In genomic region chr10:88297103-88297502, GRCh38 we compare ENCODE assay signal across 15 cellular contexts.
"Had no signal": no experiment of that assay in that cellular context is flagged by ENCODE, and none has a peak within 500 bp of the region (broad histone marks: within the 10 kb centered on the region; RNA-seq: fewer than 3 reads in every experiment).

No MANE protein-coding gene starts in this region.

- H3K4me1 ChIP-seq: left ventricle myocardium inferior had no signal

- ATAC-seq: activated CD4-positive, alpha-beta T cell treated with anti-CD3 and anti-CD28 coated beads for 36 hours; effector memory CD8-positive, alpha-beta T cell; natural killer cell treated with Interleukin-12 subunit alpha and Interleukin-12 subunit beta and Interleukin-15 and Interleukin-18, amount 100 ng/mL, for 72 hours; stimulated activated naive B cell treated with anti-CD40 and anti-IgM and Interleukin-4, amounts not matched to agents 10 μg/mL and 1 μg/mL and 100 μg/mL, for 72 hours had no signal

- H3K27me3 ChIP-seq: thyroid gland had no signal

- H3K36me3 ChIP-seq: left ventricle myocardium inferior, thyroid gland, WERI-Rb-1 had no signal

- H3K9me3 ChIP-seq: left ventricle myocardium inferior, thyroid gland had no signal

- H3K4me3 ChIP-seq: left ventricle myocardium inferior, thyroid gland had no signal

- DNase-seq: activated CD4-positive, alpha-beta memory T cell treated with anti-CD3 and anti-CD28 coated beads for 36 hours; activated CD4-positive, alpha-beta T cell treated with anti-CD3 and anti-CD28 coated beads for 36 hours; activated gamma-delta T cell treated with Interleukin-2 at 50 U/mL for 16 hours; activated T-cell treated with anti-CD3 and anti-CD28 coated beads, Interleukin-2, amount 50 U/mL, for 48 hours; cerebellar nuclear complex; effector memory CD8-positive, alpha-beta T cell; kidney; left ventricle myocardium inferior; mesenchymal stem cell; retina; stimulated activated CD4-positive, alpha-beta T cell treated with anti-CD3 and anti-CD28 coated beads, Interleukin-4, amount 100 ng/mL, for 1 hour; stimulated activated naive B cell treated with anti-CD40 and anti-IgM and Interleukin-4, amounts not matched to agents 10 μg/mL and 1 μg/mL and 100 μg/mL, for 72 hours; thyroid gland; WERI-Rb-1 had no signal

- H3K27ac ChIP-seq: left ventricle myocardium inferior, thyroid gland, WERI-Rb-1 had no signal
